8 cellular contexts compared by ENCODE assay signal in the genomic region with DNA sequence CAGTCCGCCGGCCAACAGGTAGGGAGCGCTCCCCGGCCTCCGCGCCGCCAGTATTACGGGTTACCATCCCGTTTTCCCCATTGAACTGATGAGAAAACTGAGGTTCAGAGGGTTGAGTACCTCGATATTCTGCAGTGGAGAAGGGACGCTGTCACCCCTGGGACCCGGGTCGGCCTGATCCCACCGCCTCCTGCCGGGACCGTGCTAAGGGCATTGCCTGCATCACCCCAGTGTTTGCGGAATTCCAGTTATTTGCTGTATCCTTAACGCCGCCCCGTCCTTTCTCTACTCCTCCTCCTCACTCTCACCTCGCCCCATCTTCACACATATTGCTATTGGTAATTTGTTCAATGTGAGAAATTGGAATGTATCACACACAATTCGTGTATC. TPM values are rescaled to one million over a fixed set of nuclear protein-coding genes. Genes with fewer than 3 reads are reported as not detected.
DNase-seq lines count a peak whose midpoint lies in the region; ATAC-seq and TF ChIP-seq lines count a peak whose summit lies in the region.

No MANE protein-coding gene starts in this region.

- POLR2A ChIA-PET in T-cell (lab: Charles Lee): no interaction called here

- peak overlapping the region in 1 of 2 donors; percentile 6 for H3K27ac Mint-ChIP-seq in T-cell

- H3K27me3 ChIP-seq in GM06990 (replicated peaks; ENCODE audit: control insufficient read depth, insufficient read depth, low read length) (no peaks in the 10 kb centered on the region), foreskin keratinocyte (peaks cover 14% of the 10 kb centered on the region)

- TF ChIP-seq CTCF in GM06990 (IDR thresholded peaks at IDR 0.05; ENCODE audit: insufficient read depth, low read length, poor library complexity, severe bottlenecking) (no peak), foreskin keratinocyte (conservative IDR thresholded peaks at IDR 0.05) (no peak)

- H3K36me3 ChIP-seq in GM06990 (ENCODE audit: control insufficient read depth, insufficient read depth, low read length): no peaks in the 10 kb centered on the region

- H3K4me1 ChIP-seq in foreskin keratinocyte: peaks cover 4% of the 10 kb centered on the region

- H3K4me1 Mint-ChIP-seq in T-cell: peaks cover 14 to 24% (median 18%) of the 10 kb centered on the region in 3 donors

- DNase-seq in GM06990 (ENCODE audit: extremely low read depth, insufficient read length) (no peak), T-cell (no peak), foreskin keratinocyte (no peak), skeletal muscle cell (ENCODE audit: low read depth) (no peak), SKM-1 treated with dmso at 0.1 percent for 144 hours (lab: John Stamatoyannopoulos, UW; ENCODE audit: unreplicated experiment) (no peak)
- no peak for DNase-seq in stimulated activated CD4-positive, alpha-beta T cell treated with anti-CD3 and anti-CD28 coated beads, Interleukin-2, amount 100 ng/mL, for 48 hours
- DNase-seq in stimulated activated CD4-positive, alpha-beta T cell treated with anti-CD3 and anti-CD28 coated beads, Interleukin-1b, Interleukin-23, amount 100 ng/mL, for 48 hours: no peak

- no peaks in the 10 kb centered on the region for H3K9me3 Mint-ChIP-seq in T-cell

- H3K27me3 Mint-ChIP-seq in T-cell: peaks cover 61 to 67% of the 10 kb centered on the region in 2 donors

- H3K4me3 ChIP-seq in GM06990 (replicated peaks; ENCODE audit: low read depth, low read length): peak overlapping the region; percentile 61
- peak overlapping the region; percentile 59 for H3K4me3 ChIP-seq in skeletal muscle cell (ENCODE audit: low read depth, low read length)

- H3K4me3 Mint-ChIP-seq in T-cell: peak overlapping the region; percentile 62 to 76 (median 66)

- no peak overlapping the region for H3K27ac ChIP-seq in foreskin keratinocyte

- CTCF ChIA-PET in T-cell (lab: Charles Lee): no interaction called here

- ATAC-seq in T-cell (replicated peaks in 1 of 4): no peak
- peak; percentile 11 for ATAC-seq in foreskin keratinocyte
- ATAC-seq in GM19463 (IDR thresholded peaks at IDR 0.05; ENCODE audit: unreplicated experiment): no peak

- H3K36me3 Mint-ChIP-seq in T-cell: no peaks in the 10 kb centered on the region

RNA-seq across cellular contexts. Expression of gene A4GALT, which starts 0.4 kb away (rescaled TPM):
- total RNA-seq in T-cell (under 1 TPM in 3 of 5 donors, not detected in 2; 0.26 to 0.60 (median 0.46) TPM), foreskin keratinocyte (11.7 and 16.0 TPM in 2 replicates)
- 13.8 and 19.1 TPM in 2 replicates for polyA plus RNA-seq in foreskin keratinocyte
